Comparison of ENCODE assay signal across 1 cellular context in the genomic region with DNA sequence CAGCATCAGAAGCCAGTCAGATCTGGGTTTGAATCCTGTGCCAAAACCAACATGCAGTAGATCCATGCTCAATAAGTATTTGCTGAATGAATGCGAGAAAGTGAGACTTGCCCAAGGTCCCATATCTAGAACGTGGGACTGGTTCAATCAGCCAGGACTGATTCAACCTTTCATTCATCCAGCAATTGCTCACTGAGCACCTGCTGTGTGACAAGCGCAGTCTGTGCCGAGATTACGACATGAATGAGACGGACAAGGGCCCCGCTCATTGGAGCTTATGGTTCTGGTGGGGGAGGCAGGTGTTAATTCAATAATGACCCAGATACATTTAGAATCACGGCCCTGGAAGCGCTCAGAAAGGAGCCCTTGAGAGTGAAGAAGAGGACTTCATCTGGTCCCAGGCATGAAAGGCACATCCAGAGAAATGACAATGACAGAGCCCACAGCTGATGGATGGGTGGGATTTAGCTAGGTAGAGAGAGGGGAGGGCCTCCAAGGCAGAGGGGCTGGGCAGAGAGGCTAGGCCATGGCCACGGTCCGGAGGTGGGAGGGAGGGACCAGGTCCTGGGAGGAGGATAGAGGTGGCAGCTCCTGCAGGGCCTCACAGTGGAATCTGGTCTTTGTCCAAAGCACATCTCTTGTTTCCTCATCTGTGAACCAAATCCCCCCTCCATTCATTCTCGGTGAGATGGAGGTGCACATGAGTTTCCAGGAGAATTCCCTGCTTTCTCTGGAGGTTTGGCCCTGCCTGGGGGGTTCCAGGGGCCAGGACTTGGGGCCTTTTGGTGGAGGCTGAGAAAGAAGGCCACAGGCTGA.
TF ChIP-seq lines count a peak whose summit lies in the region.

No MANE protein-coding gene starts in this region.

TF ChIP-seq in HCT116, 20 proteins besides CTCF, POLR2A, EP300 and RAD21 (continued from another document):
- TF ChIP-seq, protein P1, sequence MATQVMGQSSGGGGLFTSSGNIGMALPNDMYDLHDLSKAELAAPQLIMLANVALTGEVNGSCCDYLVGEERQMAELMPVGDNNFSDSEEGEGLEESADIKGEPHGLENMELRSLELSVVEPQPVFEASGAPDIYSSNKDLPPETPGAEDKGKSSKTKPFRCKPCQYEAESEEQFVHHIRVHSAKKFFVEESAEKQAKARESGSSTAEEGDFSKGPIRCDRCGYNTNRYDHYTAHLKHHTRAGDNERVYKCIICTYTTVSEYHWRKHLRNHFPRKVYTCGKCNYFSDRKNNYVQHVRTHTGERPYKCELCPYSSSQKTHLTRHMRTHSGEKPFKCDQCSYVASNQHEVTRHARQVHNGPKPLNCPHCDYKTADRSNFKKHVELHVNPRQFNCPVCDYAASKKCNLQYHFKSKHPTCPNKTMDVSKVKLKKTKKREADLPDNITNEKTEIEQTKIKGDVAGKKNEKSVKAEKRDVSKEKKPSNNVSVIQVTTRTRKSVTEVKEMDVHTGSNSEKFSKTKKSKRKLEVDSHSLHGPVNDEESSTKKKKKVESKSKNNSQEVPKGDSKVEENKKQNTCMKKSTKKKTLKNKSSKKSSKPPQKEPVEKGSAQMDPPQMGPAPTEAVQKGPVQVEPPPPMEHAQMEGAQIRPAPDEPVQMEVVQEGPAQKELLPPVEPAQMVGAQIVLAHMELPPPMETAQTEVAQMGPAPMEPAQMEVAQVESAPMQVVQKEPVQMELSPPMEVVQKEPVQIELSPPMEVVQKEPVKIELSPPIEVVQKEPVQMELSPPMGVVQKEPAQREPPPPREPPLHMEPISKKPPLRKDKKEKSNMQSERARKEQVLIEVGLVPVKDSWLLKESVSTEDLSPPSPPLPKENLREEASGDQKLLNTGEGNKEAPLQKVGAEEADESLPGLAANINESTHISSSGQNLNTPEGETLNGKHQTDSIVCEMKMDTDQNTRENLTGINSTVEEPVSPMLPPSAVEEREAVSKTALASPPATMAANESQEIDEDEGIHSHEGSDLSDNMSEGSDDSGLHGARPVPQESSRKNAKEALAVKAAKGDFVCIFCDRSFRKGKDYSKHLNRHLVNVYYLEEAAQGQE (IDR thresholded peaks at IDR 0.05; ENCODE audit: low read depth): no peak
- TF ChIP-seq JUND (IDR thresholded peaks at IDR 0.05) (no peak), POLR2AphosphoS5 (IDR thresholded peaks at IDR 0.05; ENCODE audit: low read depth, low read length) (no peak)
- TF ChIP-seq, protein P2, sequence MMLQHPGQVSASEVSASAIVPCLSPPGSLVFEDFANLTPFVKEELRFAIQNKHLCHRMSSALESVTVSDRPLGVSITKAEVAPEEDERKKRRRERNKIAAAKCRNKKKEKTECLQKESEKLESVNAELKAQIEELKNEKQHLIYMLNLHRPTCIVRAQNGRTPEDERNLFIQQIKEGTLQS (IDR thresholded peaks at IDR 0.05): no peak
